In genomic region chr2:102142829-102143449, GRCh38 we compare ENCODE assay signal across 7 cellular contexts. TPM values are rescaled to one million over a fixed set of nuclear protein-coding genes. Genes with fewer than 3 reads are reported as not detected.
A peak's percentile ranks its signal among the peaks of the same experiment; 100 is the strongest.
DNase-seq lines count a peak whose midpoint lies in the region; ATAC-seq and TF ChIP-seq lines count a peak whose summit lies in the region.

No MANE protein-coding gene starts in this region.

- no peak for TF ChIP-seq POLR2A in body of pancreas (IDR thresholded peaks at IDR 0.05)
- TF ChIP-seq POLR2A in suprapubic skin (IDR thresholded peaks at IDR 0.05), result no peak

- no peaks in the 10 kb centered on the region for H3K36me3 ChIP-seq in body of pancreas (replicated peaks in 1 of 2; ENCODE audit: insufficient read depth in 1 of 2, low read depth in 2 of 2)
- peaks cover 7% of the 10 kb centered on the region for H3K36me3 ChIP-seq in suprapubic skin

- ATAC-seq in body of pancreas (peak; percentile 16), GM21390 (IDR thresholded peaks at IDR 0.05; ENCODE audit: unreplicated experiment) (no peak)

- H3K4me3 ChIP-seq in body of pancreas (peak overlapping the region; percentile 8 to 53), suprapubic skin (peak overlapping the region; percentile 70)

- H3K27ac ChIP-seq in body of pancreas, result peak overlapping the region; percentile 84 to 98 (median 92)
- peak overlapping the region; percentile 48 for H3K27ac ChIP-seq in layer of hippocampus (ENCODE audit: low read depth, low read length)
- H3K27ac ChIP-seq in suprapubic skin, result peak overlapping the region; percentile 95

- 2% methylated on average over 20 to 42 of the region's 42 CpGs for WGBS in body of pancreas, 2 donors
- 6% methylated on average over 20 of the region's 42 CpGs for WGBS in suprapubic skin

- H3K9me3 ChIP-seq in body of pancreas (no peaks in the 10 kb centered on the region), suprapubic skin (no peaks in the 10 kb centered on the region)

- DNase-seq in KBM-7, result peak; percentile 27
- DNase-seq in body of pancreas, result peak in 1 of 4 donors; percentile 42
- DNase-seq in suprapubic skin (ENCODE audit: low spot score in 2 of 2), result no peak
- DNase-seq in SKM-1 treated with dmso at 0.1 percent for 144 hours (lab: John Stamatoyannopoulos, UW; ENCODE audit: unreplicated experiment), result no peak
- DNase-seq in NCI-H1417 treated with DMSO at 0.1 percent for 48 hours (lab: John Stamatoyannopoulos, UW), result no peak

- H3K27me3 ChIP-seq in body of pancreas, result no peaks in the 10 kb centered on the region
- H3K27me3 ChIP-seq in layer of hippocampus (ENCODE audit: control insufficient read depth, insufficient read depth, low read length), result no peaks in the 10 kb centered on the region
- H3K27me3 ChIP-seq in suprapubic skin, result no peaks in the 10 kb centered on the region

- peak in 1 of 7 experiments; percentile 0 for TF ChIP-seq CTCF in body of pancreas (IDR thresholded peaks at IDR 0.05)
- no peak for TF ChIP-seq CTCF in suprapubic skin (IDR thresholded peaks at IDR 0.05)

- no peak for TF ChIP-seq EP300 in suprapubic skin (IDR thresholded peaks at IDR 0.05)

- peaks cover 52% of the 10 kb centered on the region for H3K4me1 ChIP-seq in body of pancreas
- peaks cover 23% of the 10 kb centered on the region for H3K4me1 ChIP-seq in suprapubic skin

- intact Hi-C loops in body of pancreas (cut with DNase I), result no loop called here

- in situ Hi-C loops in KBM-7 (cut with MboI; ENCODE audit: low pct_unique_long_range_greater_than_20kb, low sequenced_read_pairs), result no loop called here

RNA-seq across cellular contexts. Expression of gene IL1R1, which starts 0.4 kb away (rescaled TPM):
- 10 to 100 TPM; 53.4 to 55.4 TPM for total RNA-seq in body of pancreas
- 10 to 100 TPM; 52.1 to 90.0 (median 58.8) TPM for total RNA-seq in suprapubic skin

RNA-seq across cellular contexts. Expression of gene IL1RL2, which starts 43.9 kb away (rescaled TPM):
- total RNA-seq in body of pancreas (under 1 TPM in 1 of 2 donors, not detected in 1; 0.52 TPM), suprapubic skin (10 to 100 TPM in 3 of 4 donors, 1 to 10 TPM in 1; 7.0 to 15.9 (median 12.0) TPM)

Comparison
In these comparisons a context has a peak if more than half of its experiments do, and no peak if none do; other contexts are left out.
1. RNA of gene IL1RL2, which starts 43.9 kb away (total RNA-seq): 7.0 to 15.9 TPM in suprapubic skin; 0.52 TPM in body of pancreas; every median in the first group is over 4 times any median in the second.
2. Peak in every context shown above with its lines, with median percentiles within 50 percentile points of each other: H3K27ac ChIP-seq.